In the genomic region with DNA sequence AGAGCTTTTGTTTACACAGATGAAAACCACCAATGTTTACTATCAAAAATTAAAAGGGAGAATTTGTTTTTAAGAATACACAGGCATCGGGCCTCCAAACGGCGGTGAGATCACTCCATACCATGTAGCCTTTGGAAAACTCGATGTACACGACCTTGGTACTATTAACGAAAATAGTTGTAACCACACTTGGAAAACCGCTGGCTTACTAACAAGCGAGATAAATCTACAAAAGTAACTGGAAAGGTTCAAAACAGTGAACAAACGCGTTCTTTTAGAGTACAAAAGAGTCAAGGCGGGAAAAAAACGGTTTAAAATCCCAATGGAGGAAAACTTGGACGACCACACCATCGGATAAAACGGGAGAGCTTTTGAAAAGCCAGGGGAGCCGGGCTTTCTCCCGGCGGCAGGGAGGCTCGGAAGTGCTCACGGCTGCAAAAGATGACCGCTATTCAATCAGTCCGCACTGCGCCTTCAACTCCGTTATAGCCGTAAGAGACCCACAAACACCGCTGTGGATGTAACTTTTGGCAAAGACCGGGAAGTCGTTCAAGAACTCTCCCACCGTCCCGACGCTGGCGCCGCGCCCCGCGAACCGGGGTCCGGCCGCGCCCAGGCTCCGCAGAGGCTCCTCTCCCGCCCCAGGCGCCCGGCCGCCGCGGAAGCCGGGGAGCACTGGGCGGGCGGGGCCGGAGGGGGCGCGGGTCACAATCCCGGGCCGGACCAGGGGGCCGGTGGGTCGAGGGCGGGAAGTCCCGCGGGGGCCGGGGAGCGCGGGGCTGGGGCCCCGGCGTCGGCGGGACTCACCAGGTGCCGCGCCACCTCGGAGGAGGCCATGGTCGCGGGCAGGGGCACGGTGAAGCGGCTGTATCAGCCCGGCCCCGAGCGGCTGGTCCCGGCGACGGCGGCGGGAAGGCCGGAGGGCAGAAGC, we compare ENCODE assay signal across 8 cellular contexts. TPM values are rescaled to one million over a fixed set of nuclear protein-coding genes. Genes with fewer than 3 reads are reported as not detected.
A peak's percentile ranks its signal among the peaks of the same experiment; 100 is the strongest.
DNase-seq lines count a peak whose midpoint lies in the region; ATAC-seq and TF ChIP-seq lines count a peak whose summit lies in the region.

No MANE protein-coding gene starts in this region.

- H3K9ac ChIP-seq in ES-I3 (ENCODE audit: low read depth, low read length): peak overlapping the region; percentile 98

- ATAC-seq in GM21737 (IDR thresholded peaks at IDR 0.05; ENCODE audit: unreplicated experiment) (peak; percentile 29), gastrocnemius medialis (peak; percentile 42 to 49)

- H3K27me3 ChIP-seq in MG63 (no peaks in the 10 kb centered on the region), brain microvascular endothelial cell (replicated peaks) (no peaks in the 10 kb centered on the region), gastrocnemius medialis (no peaks in the 10 kb centered on the region)

- in situ Hi-C loops in brain microvascular endothelial cell (cut with HindIII; ENCODE audit: low pct_ligation_motif_present, low sequenced_read_pairs) (no loop called here), gastrocnemius medialis (cut with MboI; ENCODE audit: low sequenced_read_pairs in 4 of 4) (no loop called here)

- H3K4me1 ChIP-seq in ES-I3 (ENCODE audit: insufficient read depth, low read length) (peaks cover 24% of the 10 kb centered on the region), gastrocnemius medialis (peaks cover 15 to 23% of the 10 kb centered on the region in 2 donors)

- H3K9me3 ChIP-seq in ES-I3 (ENCODE audit: control insufficient read depth, insufficient read depth, low read length) (no peaks in the 10 kb centered on the region), MG63 (no peaks in the 10 kb centered on the region), gastrocnemius medialis (no peaks in the 10 kb centered on the region)

- intact Hi-C loops in gastrocnemius medialis (cut with DNase I; ENCODE audit: low total_unique reads): loop anchor here (5.0 kb wide), 3 partner anchors 51 to 114 kb away; no protein-coding TSS in a partner anchor

- TF ChIP-seq CTCF in brain microvascular endothelial cell (IDR thresholded peaks at IDR 0.05; ENCODE audit: low read depth, low read length, missing control alignments) (no peak), gastrocnemius medialis (IDR thresholded peaks at IDR 0.05 in 4 of 5, conservative IDR thresholded peaks at IDR 0.05 in 1 of 5) (no peak)

- H3K4me3 ChIP-seq in MG63 (peak overlapping the region; percentile 83), brain microvascular endothelial cell (ENCODE audit: low read depth, low read length) (peak overlapping the region; percentile 81), gastrocnemius medialis (peak overlapping the region; percentile 66 to 83 (median 70))

- no peak for TF ChIP-seq POLR2A in gastrocnemius medialis (IDR thresholded peaks at IDR 0.05)

- peak overlapping the region; percentile 88 for H3K27ac ChIP-seq in brain microvascular endothelial cell
- H3K27ac ChIP-seq in gastrocnemius medialis: peak overlapping the region; percentile 83 to 98 (median 95)

- DNase-seq in MG63 (peak; percentile 69), brain microvascular endothelial cell (peak; percentile 20), iPS-NIHi11 (ENCODE audit: low spot score) (peak; percentile 61), gastrocnemius medialis (peak in 1 of 2 donors; percentile 43), epidermal melanocyte (ENCODE audit: insufficient read length, low spot score) (no peak)
- DNase-seq in stimulated activated CD4-positive, alpha-beta T cell treated with anti-CD3 and anti-CD28 coated beads, Interleukin-15, amount 100 ng/mL, for 24 hours: no peak

- H3K36me3 ChIP-seq in ES-I3 (ENCODE audit: insufficient read depth, low read length) (no peaks in the 10 kb centered on the region), MG63 (peaks cover 12% of the 10 kb centered on the region), brain microvascular endothelial cell (replicated peaks) (no peaks in the 10 kb centered on the region), gastrocnemius medialis (no peaks in the 10 kb centered on the region)

RNA-seq across cellular contexts. Expression of a gene that starts 0.5 kb away (rescaled TPM):
- total RNA-seq in MG63 (2014; rRNA removed; shearing (Covaris generic); ENCODE audit: low replicate concordance): 31.5 and 46.9 TPM in 2 replicates
- 10 to 100 TPM; 22.3 to 39.4 (median 29.6) TPM for total RNA-seq in gastrocnemius medialis

RNA-seq across cellular contexts. Expression of a gene that starts 0.9 kb away (rescaled TPM):
- 10.0 and 15.2 TPM in 2 replicates for total RNA-seq in MG63 (2014; rRNA removed; shearing (Covaris generic); ENCODE audit: low replicate concordance)
- total RNA-seq in gastrocnemius medialis: 1 to 10 TPM in 1 of 4 donors, under 1 TPM in 3; 0.75 to 1.4 (median 0.96) TPM

Comparison
In these comparisons a context has a peak if more than half of its experiments do, and no peak if none do; other contexts are left out.
1. DNase-seq: peak in MG63 (single experiment), brain microvascular endothelial cell (single experiment) and iPS-NIHi11 (single experiment); none in epidermal melanocyte (single experiment) and stimulated activated CD4-positive, alpha-beta T cell treated with anti-CD3 and anti-CD28 coated beads, Interleukin-15, amount 100 ng/mL, for 24 hours (single experiment).
2. Peak in every context shown above with its lines, with median percentiles within 50 percentile points of each other: H3K4me3 ChIP-seq.